18 cellular contexts compared by ENCODE assay signal in genomic region chr6:158150701-158151100, GRCh38. TPM values are rescaled to one million over a fixed set of nuclear protein-coding genes. Genes with fewer than 3 reads are reported as not detected.
A peak's percentile ranks its signal among the peaks of the same experiment; 100 is the strongest.
DNase-seq lines count a peak whose midpoint lies in the region; ATAC-seq and TF ChIP-seq lines count a peak whose summit lies in the region.
"Had no signal": no experiment of that assay in that cellular context is flagged by ENCODE, and none has a peak within 500 bp of the region (broad histone marks: within the 10 kb centered on the region; RNA-seq: fewer than 3 reads in every experiment).

No MANE protein-coding gene starts in this region.

- ATAC-seq in HG02588 (IDR thresholded peaks at IDR 0.05; ENCODE audit: unreplicated experiment) = no peak
- ATAC-seq in HG02763 (IDR thresholded peaks at IDR 0.05; ENCODE audit: unreplicated experiment) = no peak
- no peak for ATAC-seq in HG03442 (IDR thresholded peaks at IDR 0.05; ENCODE audit: unreplicated experiment)
- ATAC-seq: activated CD8-positive, alpha-beta T cell treated with anti-CD3 and anti-CD28 coated beads, Interleukin-2, amount 10 ng/mL, durations not matched to agents 7 days and 5 days; activated T-cell treated with anti-CD3 and anti-CD28 coated beads, Interleukin-2, amount 50 U/mL, for 72 hours; right cardiac atrium had no signal

- H3K27me3 ChIP-seq in AG04450 (ENCODE audit: control insufficient read depth, insufficient read depth, low read length) = no peaks in the 10 kb centered on the region
- H3K27me3 ChIP-seq: cardiac muscle cell, esophagus squamous epithelium had no signal

- no peak overlapping the region for H3K27ac ChIP-seq in AG04450 (ENCODE audit: low read depth, low read length)
- peak overlapping the region; percentile 22; the same call in 1 of the 2 replicates for H3K27ac ChIP-seq in VCaP
- H3K27ac ChIP-seq: cardiac muscle cell, esophagus squamous epithelium had no signal

- CTCF ChIA-PET in AG04450 (lab: Charles Lee) = interaction anchor here (0.8 to 1.5 kb wide), 4 partner anchors 17 to 510 kb away, joined by 3 to 6 read pairs (median 3); no protein-coding TSS in a partner anchor

- peak; percentile 43 for DNase-seq in AG04450 (ENCODE audit: low read depth, low spot score)
- DNase-seq in HS-5 (ENCODE audit: low read depth) = peak; percentile 63
- DNase-seq in glomerular visceral epithelial cell (ENCODE audit: extremely low spot score) = peak; percentile 61
- no peak for DNase-seq in OCI-M2 (lab: John Stamatoyannopoulos, UW; ENCODE audit: unreplicated experiment)
- DNase-seq: activated B cell treated with CpG ODN at 0.5 μM for 24 hours; activated CD8-positive, alpha-beta T cell treated with anti-CD3 and anti-CD28 coated beads, Interleukin-2, amount 10 ng/mL, durations not matched to agents 7 days and 5 days; activated T-cell treated with anti-CD3 and anti-CD28 coated beads, Interleukin-2, amount 50 U/mL, for 72 hours; CD8-positive, alpha-beta memory T cell; esophagus squamous epithelium; Karpas-422; NCI-H1436; stimulated activated CD4-positive, alpha-beta T cell treated with anti-CD3 and anti-CD28 coated beads, Interleukin-2, amount 100 ng/mL, for 24 hours had no signal

- no peak overlapping the region for H3K4me3 ChIP-seq in AG04450 (ENCODE audit: low read depth, low read length)
- H3K4me3 ChIP-seq: cardiac muscle cell, esophagus squamous epithelium had no signal

- POLR2A ChIA-PET in AG04450 (lab: Yijun Ruan, JAX) = interaction anchor here (1.2 to 1.6 kb wide), 2 partner anchors 17 to 63 kb away, joined by 5 to 12 read pairs; partner anchors contain the start of genes GTF2H5 and SERAC1

- TF ChIP-seq CTCF in AG04450 (IDR thresholded peaks at IDR 0.05; ENCODE audit: low read depth, low read length) (no peak), VCaP (conservative IDR thresholded peaks at IDR 0.05) (no peak)

- H3K9me3 ChIP-seq in AG04450 (ENCODE audit: control insufficient read depth, insufficient read depth, low read length) = no peaks in the 10 kb centered on the region
- H3K9me3 ChIP-seq: esophagus squamous epithelium had no signal

RNA-seq across cellular contexts. Expression of gene SERAC1, which starts 17.4 kb away (rescaled TPM):
- 11.2 and 14.5 TPM in 2 replicates for polyA plus RNA-seq in AG04450 (2011; rRNA removed)
- 11.1 and 13.9 TPM in 2 replicates for polyA minus RNA-seq in AG04450 (2011; rRNA and poly(A)+ RNA removed)

RNA-seq across cellular contexts. Expression of gene GTF2H5, which starts 17.4 kb away (rescaled TPM):
- polyA plus RNA-seq in AG04450 (2011; rRNA removed) = 21.4 and 27.5 TPM in 2 replicates
- 1.6 and 2.4 TPM in 2 replicates for polyA minus RNA-seq in AG04450 (2011; rRNA and poly(A)+ RNA removed)
